8 cellular contexts compared by ENCODE assay signal in genomic region chr4:80070880-80071620, GRCh38. TPM values are rescaled to one million over a fixed set of nuclear protein-coding genes. Genes with fewer than 3 reads are reported as not detected.
A peak's percentile ranks its signal among the peaks of the same experiment; 100 is the strongest.
DNase-seq lines count a peak whose midpoint lies in the region; ATAC-seq and TF ChIP-seq lines count a peak whose summit lies in the region.

No MANE protein-coding gene starts in this region.

- DNase-seq in GM12864 (ENCODE audit: low read depth) (no peak), SW480 (ENCODE audit: low spot score) (peak; percentile 47), fibroblast of pulmonary artery (ENCODE audit: low read depth) (no peak), sigmoid colon (no peak), NCI-H526 (lab: John Stamatoyannopoulos, UW) (no peak), SKM-1 (lab: John Stamatoyannopoulos, UW; ENCODE audit: unreplicated experiment) (no peak)

- 8 to 39% methylated on average over 7 of the region's 7 CpGs for WGBS in sigmoid colon, 2 donors

- ATAC-seq in HG03097 (IDR thresholded peaks at IDR 0.05; ENCODE audit: low FRiP score, unreplicated experiment), result no peak
- ATAC-seq in HG03378 (IDR thresholded peaks at IDR 0.05; ENCODE audit: unreplicated experiment), result no peak

- TF ChIP-seq POLR2A in sigmoid colon (IDR thresholded peaks at IDR 0.05), result no peak

- TF ChIP-seq EP300 in sigmoid colon (IDR thresholded peaks at IDR 0.05), result no peak

- H3K36me3 ChIP-seq in sigmoid colon, result peaks cover 6 to 36% (median 14%) of the 10 kb centered on the region in 4 donors

- TF ChIP-seq CTCF in GM12864 (IDR thresholded peaks at IDR 0.05; ENCODE audit: low read depth, low read length, missing control alignments) (no peak), fibroblast of pulmonary artery (IDR thresholded peaks at IDR 0.05; ENCODE audit: low read length, missing control alignments) (no peak), sigmoid colon (IDR thresholded peaks at IDR 0.05) (no peak)

- H3K4me1 ChIP-seq in sigmoid colon, result peaks cover 0 to 68% (median 56%) of the 10 kb centered on the region in 4 donors

- H3K4me3 ChIP-seq in GM12864 (ENCODE audit: low read depth, low read length), result peak overlapping the region; percentile 80; the same call in 1 of the 2 replicates
- peak overlapping the region; percentile 90 for H3K4me3 ChIP-seq in fibroblast of pulmonary artery (replicated peaks; ENCODE audit: low read depth, low read length)
- peak overlapping the region; percentile 76 to 95 (median 87) for H3K4me3 ChIP-seq in sigmoid colon

- no peaks in the 10 kb centered on the region for H3K27me3 ChIP-seq in sigmoid colon

- intact Hi-C loops in sigmoid colon (cut with DNase I), result loop anchor here (5.0 kb wide), 6 partner anchors 54 to 1119 kb away; no protein-coding TSS in a partner anchor

- peak overlapping the region; percentile 94 to 97 (median 95) for H3K27ac ChIP-seq in sigmoid colon

- no peaks in the 10 kb centered on the region for H3K9me3 ChIP-seq in sigmoid colon

RNA-seq across cellular contexts. Expression of gene ANTXR2, which starts 2.0 kb away (rescaled TPM):
- total RNA-seq in sigmoid colon, result 100 to 1,000 TPM; 170 to 237 (median 212) TPM
- 10 to 100 TPM; 11.4 to 28.5 (median 13.4) TPM for polyA plus RNA-seq in sigmoid colon
